23 cellular contexts compared by ENCODE assay signal in genomic region chr9:95953986-95954385, GRCh38.
"Had no signal": no experiment of that assay in that cellular context is flagged by ENCODE, and none has a peak within 500 bp of the region (broad histone marks: within the 10 kb centered on the region; RNA-seq: fewer than 3 reads in every experiment).

No MANE protein-coding gene starts in this region.

- H3K27me3 Mint-ChIP-seq: activated CD4-positive, alpha-beta T cell treated with anti-CD3 and anti-CD28 coated beads for 36 hours; activated CD8-positive, alpha-beta memory T cell treated with anti-CD3 and anti-CD28 coated beads, Interleukin-2, amount 10 ng/mL, durations not matched to agents 7 days and 5 days; activated naive CD8-positive, alpha-beta T cell treated with anti-CD3 and anti-CD28 coated beads, Interleukin-2, amount 10 ng/mL, durations not matched to agents 7 days and 5 days had no signal

- H3K4me3 Mint-ChIP-seq: activated CD4-positive, alpha-beta T cell treated with anti-CD3 and anti-CD28 coated beads for 36 hours; activated CD8-positive, alpha-beta memory T cell treated with anti-CD3 and anti-CD28 coated beads, Interleukin-2, amount 10 ng/mL, durations not matched to agents 7 days and 5 days; activated naive CD8-positive, alpha-beta T cell treated with anti-CD3 and anti-CD28 coated beads, Interleukin-2, amount 10 ng/mL, durations not matched to agents 7 days and 5 days; neural progenitor cell; T-helper 2 cell treated with Interferon-gamma antibody and Interleukin-4, amounts not matched to agents 5 μg/mL and 100 μg/mL, for 36 hours; WTC11 had no signal

- H3K4me1 Mint-ChIP-seq: neural progenitor cell, WTC11 had no signal

- H3K27ac Mint-ChIP-seq: activated CD4-positive, alpha-beta T cell treated with anti-CD3 and anti-CD28 coated beads for 36 hours; activated CD8-positive, alpha-beta memory T cell treated with anti-CD3 and anti-CD28 coated beads, Interleukin-2, amount 10 ng/mL, durations not matched to agents 7 days and 5 days; activated naive CD8-positive, alpha-beta T cell treated with anti-CD3 and anti-CD28 coated beads, Interleukin-2, amount 10 ng/mL, durations not matched to agents 7 days and 5 days; neural progenitor cell; T-helper 2 cell treated with Interferon-gamma antibody and Interleukin-4, amounts not matched to agents 5 μg/mL and 100 μg/mL, for 36 hours; WTC11 had no signal

- H3K4me3 ChIP-seq: body of pancreas, esophagus muscularis mucosa, heart right ventricle, left ventricle myocardium inferior, neural progenitor cell, ovary, transverse colon, uterus had no signal

- FAIRE-seq: endothelial cell of umbilical vein had no signal

- DNase-seq: activated CD4-positive, alpha-beta T cell treated with anti-CD3 and anti-CD28 coated beads for 36 hours; activated CD4-positive, alpha-beta T cell treated with anti-CD3 and anti-CD28 coated beads, Interleukin-2, amount 50 U/mL, for 48 hours; activated CD8-positive, alpha-beta memory T cell treated with anti-CD3 and anti-CD28 coated beads, Interleukin-2, amount 10 ng/mL, durations not matched to agents 7 days and 5 days; activated effector memory CD4-positive, alpha-beta T cell treated with anti-CD3 and anti-CD28 coated beads, Interleukin-2, amount 50 U/mL, for 16 hours; activated naive CD8-positive, alpha-beta T cell treated with anti-CD3 and anti-CD28 coated beads, Interleukin-2, amount 10 ng/mL, durations not matched to agents 7 days and 5 days; body of pancreas; dermis blood vessel endothelial cell; effector memory CD4-positive, alpha-beta T cell; heart right ventricle; left ventricle myocardium inferior; mammary epithelial cell; midbrain; ovary; stimulated activated CD4-positive, alpha-beta T cell treated with anti-CD3 and anti-CD28 coated beads, Interleukin-4, amount 100 ng/mL, for 4 hours; stimulated activated naive CD4-positive, alpha-beta T cell; transverse colon; uterus had no signal

- ATAC-seq: activated CD8-positive, alpha-beta memory T cell treated with anti-CD3 and anti-CD28 coated beads, Interleukin-2, amount 10 ng/mL, durations not matched to agents 7 days and 5 days; body of pancreas; heart right ventricle; sciatic nerve; WTC11 had no signal
